9 cellular contexts compared by ENCODE assay signal in the genomic region with DNA sequence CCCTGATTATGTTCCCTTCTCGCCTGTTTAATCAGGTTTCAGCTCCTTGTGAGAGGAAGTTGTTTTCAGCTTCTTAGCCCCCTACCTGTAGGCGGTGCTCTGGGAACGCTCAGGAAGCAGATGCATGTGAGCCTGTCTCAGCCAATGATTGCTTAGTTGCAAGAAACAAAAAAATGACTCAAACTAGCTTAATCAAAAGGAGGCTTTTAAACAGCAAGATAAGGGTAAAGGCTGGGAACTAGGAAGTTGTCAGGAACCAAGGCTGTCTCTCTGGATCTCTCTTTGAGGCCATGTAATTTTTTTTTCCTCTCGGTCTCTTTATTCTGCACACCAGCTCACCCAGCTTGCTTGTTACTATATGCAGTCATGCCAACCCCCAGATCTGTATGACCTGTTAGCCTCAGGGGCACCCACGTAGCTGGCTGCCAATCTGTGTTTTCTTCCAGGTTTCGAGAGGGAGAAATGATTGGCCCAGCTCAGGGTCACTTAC.
DNase-seq lines count a peak whose midpoint lies in the region; ATAC-seq, FAIRE-seq and TF ChIP-seq lines count a peak whose summit lies in the region.
"Had no signal": no experiment of that assay in that cellular context is flagged by ENCODE, and none has a peak within 500 bp of the region (broad histone marks: within the 10 kb centered on the region; RNA-seq: fewer than 3 reads in every experiment).

No MANE protein-coding gene starts in this region.

- no peak overlapping the region for H3K9ac ChIP-seq in K562 (ENCODE audit: insufficient read depth in 1 of 2, low read depth in 2 of 2, low read length in 2 of 2)

- no peak overlapping the region for H3K4me3 ChIP-seq in K562
- H3K4me3 ChIP-seq in tibial artery = no peak overlapping the region

- ATAC-seq in K562 (peak; percentile 96), HG03442 (IDR thresholded peaks at IDR 0.05; ENCODE audit: unreplicated experiment) (no peak), GM18873 (IDR thresholded peaks at IDR 0.05; ENCODE audit: low FRiP score, unreplicated experiment) (no peak)

- in situ Hi-C loops in K562 (cut with MboI) (loop anchor here (25.0 kb wide), 1 partner anchor 1068 kb away; no protein-coding TSS in a partner anchor), G401 (cut with HindIII; ENCODE audit: low sequenced_read_pairs) (no loop called here)

- DNase-seq in NCI-H460 (ENCODE audit: extremely low read depth, low read depth) (peak; percentile 7), K562 (ENCODE audit: extremely low read depth in 1 of 4, low spot score in 3 of 4) (peak; percentile 41 to 78 (median 56)), left kidney (ENCODE audit: low read depth, low spot score) (peak; percentile 82), tibial artery (no peak), G401 (ENCODE audit: low spot score) (no peak)
- DNase-seq: natural killer cell had no signal

- TF ChIP-seq CTCF in GM12874 (IDR thresholded peaks at IDR 0.05; ENCODE audit: insufficient read depth, low read depth, low read length) (peak; percentile 44; the same call in 1 of the 2 replicates), K562 (IDR thresholded peaks at IDR 0.05 in 2 of 3, conservative IDR thresholded peaks at IDR 0.05 in 1 of 3; ENCODE audit: insufficient read depth in 2 of 3, low read depth in 1 of 3, low read length in 3 of 3) (peak; percentile 69 to 94 (median 89)), tibial artery (IDR thresholded peaks at IDR 0.05) (no peak)

- H3K27ac ChIP-seq in K562 (ENCODE audit: extremely low read depth, low read depth, low read length) (no peak overlapping the region), tibial artery (no peak overlapping the region)

- intact Hi-C loops in K562 (cut with micrococcal nuclease) (loop anchor here (1.0 to 10.0 kb wide), 7 partner anchors 107 to 1065 kb away; no protein-coding TSS in a partner anchor), tibial artery (cut with DNase I; ENCODE audit: low total_unique reads) (loop anchor here (5.0 kb wide), 1 partner anchor 603 kb away; no protein-coding TSS in a partner anchor)

- H3K9me1 ChIP-seq in K562 (ENCODE audit: control insufficient read depth, insufficient read depth, low read length) = no peaks in the 10 kb centered on the region

- FAIRE-seq in K562 (lab: Jason Lieb, UNC) = peak; percentile 96

- peak; percentile 48; the same call in 1 of the 2 replicates for TF ChIP-seq EP300 in K562 (IDR thresholded peaks at IDR 0.05; ENCODE audit: low read length)

- no peaks in the 10 kb centered on the region for H3K9me3 ChIP-seq in K562 (replicated peaks; ENCODE audit: control insufficient read depth, insufficient read depth, low read depth, low read length)
- no peaks in the 10 kb centered on the region for H3K9me3 ChIP-seq in tibial artery

- H3K4me1 ChIP-seq in K562 (replicated peaks in 1 of 2; ENCODE audit: control insufficient read depth in 2 of 2, insufficient read depth in 2 of 2, low read length in 2 of 2) (peaks cover 7 to 10% of the 10 kb centered on the region in 2 experiments; a peak in 3 of 5 replicates), tibial artery (peaks cover 0 to 15% (median 0%) of the 10 kb centered on the region in 4 donors)

- BruUV-seq in K562 (replicated peaks; lab: Mats Ljungman, UMichigan) = no TSS peak

- no peak for TF ChIP-seq POLR2A in K562 (conservative IDR thresholded peaks at IDR 0.05)

- no peak overlapping the region; the same call in 1 of the 2 replicates for H3K4me2 ChIP-seq in K562 (ENCODE audit: insufficient read depth, low read length)

- peak; percentile 89 to 94 for TF ChIP-seq RAD21 in K562 (CRISPR knock-in tag; conservative IDR thresholded peaks at IDR 0.05 in 1 of 2, IDR thresholded peaks at IDR 0.05 in 1 of 2)

- CTCF ChIA-PET in K562 (lab: Yijun Ruan, JAX; ENCODE audit: low intra/inter-chr PET ratio) = interaction anchor here (1.3 to 2.2 kb wide), 2 partner anchors 110 to 662 kb away, joined by 9 to 10 read pairs; no protein-coding TSS in a partner anchor

- H3K79me2 ChIP-seq in K562 (ENCODE audit: control insufficient read depth, insufficient read depth, low read length) = no peaks in the 10 kb centered on the region

- no peaks in the 10 kb centered on the region for H3K27me3 ChIP-seq in K562 (ENCODE audit: control insufficient read depth in 2 of 2, insufficient read depth in 2 of 2, low read length in 2 of 2)
- no peaks in the 10 kb centered on the region for H3K27me3 ChIP-seq in tibial artery

- H3K36me3 ChIP-seq in K562 (ENCODE audit: control insufficient read depth, insufficient read depth, low read length) = no peaks in the 10 kb centered on the region
- peaks cover 10 to 50% (median 26%) of the 10 kb centered on the region in 3 donors for H3K36me3 ChIP-seq in tibial artery

- WGBS in K562 (ENCODE audit: insufficient coverage, low coverage, missing lambda C conversion rate) = 19% methylated on average over 6 of the region's 6 CpGs

- no peaks in the 10 kb centered on the region for H4K20me1 ChIP-seq in K562 (replicated peaks; ENCODE audit: control insufficient read depth, insufficient read depth, low read length)

- H2AFZ ChIP-seq in K562 (ENCODE audit: low read depth, low read length) = peak overlapping the region; percentile 64

- POLR2A ChIA-PET in K562 (lab: Yijun Ruan, JAX) = interaction anchor here (0.6 to 1.6 kb wide), 7 partner anchors 9 to 1568 kb away, joined by 3 to 5 read pairs (median 3); no protein-coding TSS in a partner anchor

TF ChIP-seq in K562, 482 proteins besides CTCF, POLR2A, EP300 and RAD21 (continues in another document):
- no peak for TF ChIP-seq KDM5B (IDR thresholded peaks at IDR 0.05; ENCODE audit: insufficient replicate concordance, low read depth, low read length)
- no peak for TF ChIP-seq ZNF445 (CRISPR knock-in tag; IDR thresholded peaks at IDR 0.05; ENCODE audit: low read depth)
- TF ChIP-seq LCOR (CRISPR knock-in tag; IDR thresholded peaks at IDR 0.05) = peak; percentile 73; the same call in 1 of the 2 replicates
- TF ChIP-seq SIN3A (IDR thresholded peaks at IDR 0.05; ENCODE audit: borderline replicate concordance in 2 of 2, control insufficient read depth in 1 of 2, low read depth in 2 of 2, low read length in 2 of 2) = no peak
- peak; percentile 37 for TF ChIP-seq MAFG (tag; conservative IDR thresholded peaks at IDR 0.05)
- TF ChIP-seq, protein P1, sequence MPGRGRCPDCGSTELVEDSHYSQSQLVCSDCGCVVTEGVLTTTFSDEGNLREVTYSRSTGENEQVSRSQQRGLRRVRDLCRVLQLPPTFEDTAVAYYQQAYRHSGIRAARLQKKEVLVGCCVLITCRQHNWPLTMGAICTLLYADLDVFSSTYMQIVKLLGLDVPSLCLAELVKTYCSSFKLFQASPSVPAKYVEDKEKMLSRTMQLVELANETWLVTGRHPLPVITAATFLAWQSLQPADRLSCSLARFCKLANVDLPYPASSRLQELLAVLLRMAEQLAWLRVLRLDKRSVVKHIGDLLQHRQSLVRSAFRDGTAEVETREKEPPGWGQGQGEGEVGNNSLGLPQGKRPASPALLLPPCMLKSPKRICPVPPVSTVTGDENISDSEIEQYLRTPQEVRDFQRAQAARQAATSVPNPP (IDR thresholded peaks at IDR 0.05; ENCODE audit: borderline replicate concordance, insufficient read depth, insufficient read length) = no peak
- TF ChIP-seq SPI1 (IDR thresholded peaks at IDR 0.05; ENCODE audit: borderline replicate concordance, low read depth, low read length) = peak; percentile 88
- TF ChIP-seq CTBP1 (IDR thresholded peaks at IDR 0.05; ENCODE audit: borderline replicate concordance) = peak; percentile 36; the same call in 1 of the 2 replicates
- peak; percentile 65; the same call in 1 of the 2 replicates for TF ChIP-seq MYC (IDR thresholded peaks at IDR 0.05; ENCODE audit: low read depth, low read length)
- no peak for TF ChIP-seq MYC (CRISPR knock-in tag; IDR thresholded peaks at IDR 0.05; ENCODE audit: borderline replicate concordance, low read depth)
- TF ChIP-seq SMC3 (conservative IDR thresholded peaks at IDR 0.05; ENCODE audit: insufficient read depth, low read depth, low read length) = 0 out of 2 replicates have a peak, but pooled peaks have one; percentile 39
- no peak for TF ChIP-seq SRSF9 (IDR thresholded peaks at IDR 0.05; ENCODE audit: borderline replicate concordance, low read depth, low read length)
- TF ChIP-seq, protein P2, sequence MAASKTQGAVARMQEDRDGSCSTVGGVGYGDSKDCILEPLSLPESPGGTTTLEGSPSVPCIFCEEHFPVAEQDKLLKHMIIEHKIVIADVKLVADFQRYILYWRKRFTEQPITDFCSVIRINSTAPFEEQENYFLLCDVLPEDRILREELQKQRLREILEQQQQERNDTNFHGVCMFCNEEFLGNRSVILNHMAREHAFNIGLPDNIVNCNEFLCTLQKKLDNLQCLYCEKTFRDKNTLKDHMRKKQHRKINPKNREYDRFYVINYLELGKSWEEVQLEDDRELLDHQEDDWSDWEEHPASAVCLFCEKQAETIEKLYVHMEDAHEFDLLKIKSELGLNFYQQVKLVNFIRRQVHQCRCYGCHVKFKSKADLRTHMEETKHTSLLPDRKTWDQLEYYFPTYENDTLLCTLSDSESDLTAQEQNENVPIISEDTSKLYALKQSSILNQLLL (CRISPR knock-in tag; IDR thresholded peaks at IDR 0.05; ENCODE audit: borderline replicate concordance) = no peak
- no peak for TF ChIP-seq PPARD (CRISPR knock-in tag; IDR thresholded peaks at IDR 0.05)
- TF ChIP-seq FOXJ3 (CRISPR knock-in tag; IDR thresholded peaks at IDR 0.05) = no peak
- TF ChIP-seq, protein P3, sequence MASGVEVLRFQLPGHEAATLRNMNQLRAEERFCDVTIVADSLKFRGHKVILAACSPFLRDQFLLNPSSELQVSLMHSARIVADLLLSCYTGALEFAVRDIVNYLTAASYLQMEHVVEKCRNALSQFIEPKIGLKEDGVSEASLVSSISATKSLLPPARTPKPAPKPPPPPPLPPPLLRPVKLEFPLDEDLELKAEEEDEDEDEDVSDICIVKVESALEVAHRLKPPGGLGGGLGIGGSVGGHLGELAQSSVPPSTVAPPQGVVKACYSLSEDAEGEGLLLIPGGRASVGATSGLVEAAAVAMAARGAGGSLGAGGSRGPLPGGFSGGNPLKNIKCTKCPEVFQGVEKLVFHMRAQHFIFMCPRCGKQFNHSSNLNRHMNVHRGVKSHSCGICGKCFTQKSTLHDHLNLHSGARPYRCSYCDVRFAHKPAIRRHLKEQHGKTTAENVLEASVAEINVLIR (CRISPR knock-in tag; IDR thresholded peaks at IDR 0.05) = no peak
- no peak for TF ChIP-seq NFIX (CRISPR knock-in tag; IDR thresholded peaks at IDR 0.05; ENCODE audit: low read depth)
- no peak for TF ChIP-seq ZNF583 (CRISPR knock-in tag; IDR thresholded peaks at IDR 0.05)
- no peak for TF ChIP-seq ETV6 (IDR thresholded peaks at IDR 0.05; ENCODE audit: borderline replicate concordance in 1 of 2, low read depth in 2 of 2, low read length in 1 of 2)
- no peak for TF ChIP-seq ETV6 (CRISPR knock-in tag; IDR thresholded peaks at IDR 0.05; ENCODE audit: borderline replicate concordance)
- TF ChIP-seq KAT7 (CRISPR knock-in tag; IDR thresholded peaks at IDR 0.05; ENCODE audit: borderline replicate concordance) = no peak
- TF ChIP-seq SOX6 (IDR thresholded peaks at IDR 0.05) = peak; percentile 46; the same call in 1 of the 2 replicates
- TF ChIP-seq PYGO2 (tag; IDR thresholded peaks at IDR 0.05) = no peak
- TF ChIP-seq ZNF217 (CRISPR knock-in tag; IDR thresholded peaks at IDR 0.05) = no peak

Comparison
In these comparisons a context has a peak if more than half of its experiments do, and no peak if none do; other contexts are left out.
1. CTCF ChIP-seq: peak in GM12874 (single experiment) and K562 (3 of 3); none in tibial artery (0 of 2).
2. DNase-seq: peak in NCI-H460 (single experiment), K562 (4 of 4) and left kidney (single experiment); none in tibial artery (0 of 2) and G401 (single experiment).